16 cellular contexts compared by ENCODE assay signal in genomic region chr1:93648656-93649055, GRCh38.
"Had no signal": no experiment of that assay in that cellular context is flagged by ENCODE, and none has a peak within 500 bp of the region (broad histone marks: within the 10 kb centered on the region; RNA-seq: fewer than 3 reads in every experiment).

No MANE protein-coding gene starts in this region.

- H3K9me3 Mint-ChIP-seq: activated naive CD4-positive, alpha-beta T cell treated with anti-CD3 and anti-CD28 coated beads, Interleukin-2, amount 50 U/mL, for 24 hours; effector memory CD8-positive, alpha-beta T cell; natural killer cell had no signal

- H3K27me3 Mint-ChIP-seq: activated naive CD4-positive, alpha-beta T cell treated with anti-CD3 and anti-CD28 coated beads, Interleukin-2, amount 50 U/mL, for 24 hours had no signal

- ATAC-seq: effector memory CD8-positive, alpha-beta T cell; natural killer cell; stimulated activated naive CD8-positive, alpha-beta T cell treated with anti-CD3 and anti-CD28 coated beads, Interleukin-15, Interleukin-2, amounts not matched to agents 100 U/mL and 50 U/mL, for 24 hours had no signal

- H3K4me3 Mint-ChIP-seq: activated naive CD4-positive, alpha-beta T cell treated with anti-CD3 and anti-CD28 coated beads, Interleukin-2, amount 50 U/mL, for 24 hours; effector memory CD8-positive, alpha-beta T cell; natural killer cell had no signal

- H3K4me1 ChIP-seq: adrenal gland had no signal

- H3K4me3 ChIP-seq: adrenal gland, tibial artery had no signal

- H3K27ac ChIP-seq: adrenal gland, tibial artery had no signal

- H3K36me3 Mint-ChIP-seq: activated naive CD4-positive, alpha-beta T cell treated with anti-CD3 and anti-CD28 coated beads, Interleukin-2, amount 50 U/mL, for 24 hours; natural killer cell had no signal

- H3K4me1 Mint-ChIP-seq: natural killer cell had no signal

- H3K27me3 ChIP-seq: adrenal gland, tibial artery had no signal

- DNase-seq: activated CD4-positive, alpha-beta T cell treated with anti-CD3 and anti-CD28 coated beads, Interleukin-2, amount 50 U/mL, for 1 hour; activated CD8-positive, alpha-beta memory T cell treated with anti-CD3 and anti-CD28 coated beads, Interleukin-2, amount 50 U/mL, for 4 hours; activated gamma-delta T cell; adrenal gland; effector memory CD8-positive, alpha-beta T cell; foreskin fibroblast; natural killer cell; nucleus accumbens; retina; stimulated activated CD4-positive, alpha-beta T cell treated with anti-CD3 and anti-CD28 coated beads, Interleukin-1b, Interleukin-23, amount 100 ng/mL, for 48 hours; stimulated activated CD8-positive, alpha-beta memory T cell treated with anti-CD3 and anti-CD28 coated beads, Interleukin-4, amount 100 ng/mL, for 48 hours; stimulated activated naive CD8-positive, alpha-beta T cell treated with anti-CD3 and anti-CD28 coated beads, Interleukin-15, Interleukin-2, amounts not matched to agents 100 U/mL and 50 U/mL, for 24 hours; substantia nigra; T1000; tibial artery had no signal

- H3K9me3 ChIP-seq: adrenal gland, tibial artery had no signal

- H3K27ac Mint-ChIP-seq: activated naive CD4-positive, alpha-beta T cell treated with anti-CD3 and anti-CD28 coated beads, Interleukin-2, amount 50 U/mL, for 24 hours; natural killer cell had no signal

- H3K36me3 ChIP-seq: adrenal gland, tibial artery had no signal
